ENCODE assay signal across 8 cellular contexts in the genomic region with DNA sequence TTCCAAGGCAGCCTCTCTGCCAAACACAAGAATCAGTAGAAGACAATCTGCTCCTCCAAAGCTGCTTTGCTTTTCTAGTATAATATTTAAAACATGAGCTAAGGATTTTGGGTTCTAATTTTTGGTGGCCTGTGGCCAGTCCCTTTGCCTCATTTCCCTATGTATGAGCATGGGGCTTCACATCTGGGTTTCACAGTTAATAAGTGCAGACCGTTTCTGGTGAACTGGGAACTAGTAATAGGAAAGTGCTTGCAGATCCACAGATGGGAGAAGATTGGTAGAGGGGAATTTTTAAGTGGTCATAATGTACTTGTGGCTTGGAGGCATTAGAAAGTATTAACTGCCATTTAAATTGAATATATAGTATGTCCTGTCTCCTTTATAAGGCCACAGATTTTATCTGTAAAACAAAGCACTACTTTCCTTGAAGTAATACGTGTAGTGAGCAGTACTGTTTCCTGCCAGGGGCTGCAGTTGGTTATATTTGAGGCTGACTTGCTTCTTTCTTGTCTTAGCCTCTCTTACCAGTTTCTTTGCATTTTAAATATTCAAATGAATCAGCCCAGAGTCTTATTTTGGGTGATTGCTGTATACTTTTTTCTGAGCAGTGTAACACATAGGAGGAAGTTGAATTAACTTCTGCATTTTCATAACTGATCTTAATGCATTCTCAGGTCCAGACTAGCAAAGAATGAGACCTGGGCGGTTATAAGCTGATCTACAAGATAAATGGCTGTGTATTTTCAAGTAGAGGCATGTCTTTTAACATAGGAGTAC. TPM values are rescaled to one million over a fixed set of nuclear protein-coding genes. Genes with fewer than 3 reads are reported as not detected.
DNase-seq lines count a peak whose midpoint lies in the region; ATAC-seq and TF ChIP-seq lines count a peak whose summit lies in the region.

No MANE protein-coding gene starts in this region.

- H3K4me3 Mint-ChIP-seq in Calu3 (ENCODE audit: low read depth, unreplicated experiment) (peak overlapping the region; percentile 89), glutamatergic neuron (ENCODE audit: unreplicated experiment) (peak overlapping the region; percentile 93)

- H3K27ac Mint-ChIP-seq in Calu3 (ENCODE audit: unreplicated experiment) (peak overlapping the region; percentile 96), glutamatergic neuron (ENCODE audit: unreplicated experiment) (peak overlapping the region; percentile 7)

- no peaks in the 10 kb centered on the region for H3K9me3 Mint-ChIP-seq in Calu3 (ENCODE audit: low read depth, unreplicated experiment)
- H3K9me3 Mint-ChIP-seq in glutamatergic neuron (ENCODE audit: unreplicated experiment), result peaks cover 7% of the 10 kb centered on the region

- H3K27ac ChIP-seq in VCaP, result peak overlapping the region; percentile 88

- CTCF ChIA-PET in Calu3 (lab: Charles Lee), result interaction anchor here (0.5 kb wide), 1 partner anchor 208 kb away, joined by 3 read pairs; no protein-coding TSS in a partner anchor

- peaks cover 65% of the 10 kb centered on the region for H3K4me1 Mint-ChIP-seq in Calu3 (ENCODE audit: low read depth, unreplicated experiment)
- H3K4me1 Mint-ChIP-seq in glutamatergic neuron (ENCODE audit: low read depth, unreplicated experiment), result peaks cover 30% of the 10 kb centered on the region

- H3K27me3 Mint-ChIP-seq in Calu3 (ENCODE audit: unreplicated experiment) (no peaks in the 10 kb centered on the region), glutamatergic neuron (ENCODE audit: unreplicated experiment) (peaks cover 4% of the 10 kb centered on the region)

- intact Hi-C loops in Calu3 (cut with micrococcal nuclease; ENCODE audit: unreplicated experiment), result loop anchor here (1.0 kb wide), 1 partner anchor 11 kb away; no protein-coding TSS in a partner anchor

- H3K36me3 Mint-ChIP-seq in Calu3 (ENCODE audit: insufficient read depth, unreplicated experiment), result peaks cover 64% of the 10 kb centered on the region
- no peaks in the 10 kb centered on the region for H3K36me3 Mint-ChIP-seq in glutamatergic neuron (ENCODE audit: unreplicated experiment)

- DNase-seq in Calu3, result no peak
- DNase-seq in glutamatergic neuron, result no peak
- peak; percentile 20 for DNase-seq in stimulated activated naive CD4-positive, alpha-beta T cell treated with Interleukin-2 at 50 U/mL for 16 hours (lab: John Stamatoyannopoulos, UW)
- DNase-seq in 8988T, result no peak
- no peak for DNase-seq in GM03348 (ENCODE audit: low spot score)

- ATAC-seq in GM19397 (IDR thresholded peaks at IDR 0.05; ENCODE audit: unreplicated experiment), result peak; percentile 40
- peak; percentile 36 for ATAC-seq in HG03442 (IDR thresholded peaks at IDR 0.05; ENCODE audit: unreplicated experiment)

- TF ChIP-seq CTCF in Calu3 (IDR thresholded peaks at IDR 0.05; ENCODE audit: unreplicated experiment) (no peak), VCaP (conservative IDR thresholded peaks at IDR 0.05) (no peak), glutamatergic neuron (IDR thresholded peaks at IDR 0.05; ENCODE audit: partially characterized antibody, unreplicated experiment) (no peak)

- BruUV-seq in Calu3 (replicated peaks; lab: Mats Ljungman, UMichigan), result TSS peak; percentile 31

RNA-seq across cellular contexts. Expression of a gene that starts 1.6 kb away (rescaled TPM):
- 368 and 374 TPM in 2 replicates for total RNA-seq in Calu3 (2022)
- total RNA-seq in glutamatergic neuron (ENCODE audit: unreplicated experiment), result 207 TPM

RNA-seq across cellular contexts. Expression of a gene that starts 42.2 kb away (rescaled TPM):
- total RNA-seq in Calu3 (2022) (1.1 and 1.5 TPM in 2 replicates), glutamatergic neuron (ENCODE audit: unreplicated experiment) (1.6 TPM)

RNA-seq across cellular contexts. Expression of a gene that starts 51.3 kb away (rescaled TPM):
- total RNA-seq in Calu3 (2022), result 102 and 117 TPM in 2 replicates
- 64.6 TPM for total RNA-seq in glutamatergic neuron (ENCODE audit: unreplicated experiment)

RNA-seq across cellular contexts. Expression of a gene that starts 51.7 kb away (rescaled TPM):
- total RNA-seq in Calu3 (2022), result 46.8 and 54.0 TPM in 2 replicates
- total RNA-seq in glutamatergic neuron (ENCODE audit: unreplicated experiment), result 44.2 TPM

RNA-seq across cellular contexts. Expression of a gene that starts 51.8 kb away (rescaled TPM):
- total RNA-seq in Calu3 (2022), result not detected in 2 replicates
- not detected for total RNA-seq in glutamatergic neuron (ENCODE audit: unreplicated experiment)
